In the genomic region with DNA sequence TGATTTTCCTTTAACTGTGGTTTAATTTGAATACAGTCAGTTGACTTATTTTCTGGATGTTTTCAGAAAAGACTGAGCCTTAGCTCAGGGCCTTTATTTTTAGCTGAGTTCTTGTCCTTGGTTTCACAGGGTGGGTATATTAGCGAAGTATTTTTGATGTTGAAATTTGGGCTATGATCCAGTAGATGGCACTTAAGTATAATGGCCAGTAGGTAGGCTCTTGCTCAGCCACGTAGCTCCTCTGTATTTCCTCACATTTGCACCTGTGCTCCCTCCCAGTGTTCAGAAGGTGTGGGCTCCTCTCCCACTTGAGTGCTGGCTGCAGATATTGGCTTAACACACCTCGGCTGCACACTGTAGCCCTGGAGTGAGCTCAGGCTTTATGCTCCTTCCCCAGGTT, we compare ENCODE assay signal across 18 cellular contexts.
DNase-seq lines count a peak whose midpoint lies in the region; TF ChIP-seq lines count a peak whose summit lies in the region.
"Had no signal": no experiment of that assay in that cellular context is flagged by ENCODE, and none has a peak within 500 bp of the region (broad histone marks: within the 10 kb centered on the region; RNA-seq: fewer than 3 reads in every experiment).

No MANE protein-coding gene starts in this region.

- peak; percentile 17 for TF ChIP-seq CTCF in epithelial cell of proximal tubule (conservative IDR thresholded peaks at IDR 0.05; ENCODE audit: low read depth, low read length)

- TF ChIP-seq EP300 in Ishikawa (IDR thresholded peaks at IDR 0.05; ENCODE audit: borderline replicate concordance) = no peak

- DNase-seq in NCI-H748 (lab: John Stamatoyannopoulos, UW; ENCODE audit: unreplicated experiment) = peak; percentile 4
- DNase-seq in NCI-H748 treated with DMSO at 0.1 percent for 48 hours (lab: John Stamatoyannopoulos, UW) = no peak
- peak; percentile 2 for DNase-seq in RPMI8226
- DNase-seq in epithelial cell of proximal tubule (ENCODE audit: low read depth) = no peak
- DNase-seq in HT-29 (ENCODE audit: low spot score) = no peak
- no peak for DNase-seq in stimulated activated CD4-positive, alpha-beta T cell treated with anti-CD3 and anti-CD28 coated beads, Interleukin-4, amount 100 ng/mL, for 1 hour
- no peak for DNase-seq in NCI-H2171 (lab: John Stamatoyannopoulos, UW)
- DNase-seq: 8988T; C1 segment of cervical spinal cord; CD8-positive, alpha-beta T cell; DMS153; H7; NCI-H1092; NCI-H1436; NCI-H187 treated with DMSO at 0.1 percent for 48 hours; NCI-H345; SIG-M5 had no signal

- no peak overlapping the region for H3K4me3 ChIP-seq in epithelial cell of proximal tubule (ENCODE audit: low read depth, low read length)

- TF ChIP-seq RAD21 in Ishikawa (IDR thresholded peaks at IDR 0.05; ENCODE audit: low read depth) = peak; percentile 24

TF ChIP-seq in Ishikawa, 13 proteins besides CTCF, POLR2A, EP300 and RAD21:
- no peak for TF ChIP-seq FOXM1 (IDR thresholded peaks at IDR 0.05; ENCODE audit: borderline replicate concordance, low read depth)
- TF ChIP-seq EGR1 (IDR thresholded peaks at IDR 0.05) = no peak
- TF ChIP-seq ZBTB7A (IDR thresholded peaks at IDR 0.05; ENCODE audit: low read depth) = no peak
- TF ChIP-seq, protein P1, sequence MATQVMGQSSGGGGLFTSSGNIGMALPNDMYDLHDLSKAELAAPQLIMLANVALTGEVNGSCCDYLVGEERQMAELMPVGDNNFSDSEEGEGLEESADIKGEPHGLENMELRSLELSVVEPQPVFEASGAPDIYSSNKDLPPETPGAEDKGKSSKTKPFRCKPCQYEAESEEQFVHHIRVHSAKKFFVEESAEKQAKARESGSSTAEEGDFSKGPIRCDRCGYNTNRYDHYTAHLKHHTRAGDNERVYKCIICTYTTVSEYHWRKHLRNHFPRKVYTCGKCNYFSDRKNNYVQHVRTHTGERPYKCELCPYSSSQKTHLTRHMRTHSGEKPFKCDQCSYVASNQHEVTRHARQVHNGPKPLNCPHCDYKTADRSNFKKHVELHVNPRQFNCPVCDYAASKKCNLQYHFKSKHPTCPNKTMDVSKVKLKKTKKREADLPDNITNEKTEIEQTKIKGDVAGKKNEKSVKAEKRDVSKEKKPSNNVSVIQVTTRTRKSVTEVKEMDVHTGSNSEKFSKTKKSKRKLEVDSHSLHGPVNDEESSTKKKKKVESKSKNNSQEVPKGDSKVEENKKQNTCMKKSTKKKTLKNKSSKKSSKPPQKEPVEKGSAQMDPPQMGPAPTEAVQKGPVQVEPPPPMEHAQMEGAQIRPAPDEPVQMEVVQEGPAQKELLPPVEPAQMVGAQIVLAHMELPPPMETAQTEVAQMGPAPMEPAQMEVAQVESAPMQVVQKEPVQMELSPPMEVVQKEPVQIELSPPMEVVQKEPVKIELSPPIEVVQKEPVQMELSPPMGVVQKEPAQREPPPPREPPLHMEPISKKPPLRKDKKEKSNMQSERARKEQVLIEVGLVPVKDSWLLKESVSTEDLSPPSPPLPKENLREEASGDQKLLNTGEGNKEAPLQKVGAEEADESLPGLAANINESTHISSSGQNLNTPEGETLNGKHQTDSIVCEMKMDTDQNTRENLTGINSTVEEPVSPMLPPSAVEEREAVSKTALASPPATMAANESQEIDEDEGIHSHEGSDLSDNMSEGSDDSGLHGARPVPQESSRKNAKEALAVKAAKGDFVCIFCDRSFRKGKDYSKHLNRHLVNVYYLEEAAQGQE (IDR thresholded peaks at IDR 0.05; ENCODE audit: low read depth) = no peak
- TF ChIP-seq TAF1 (IDR thresholded peaks at IDR 0.05; ENCODE audit: low read depth) = no peak
- no peak for TF ChIP-seq TEAD4 (IDR thresholded peaks at IDR 0.05)
- no peak for TF ChIP-seq MAX (IDR thresholded peaks at IDR 0.05)
- TF ChIP-seq TCF12 (IDR thresholded peaks at IDR 0.05; ENCODE audit: low read depth) = no peak
- no peak for TF ChIP-seq CREB1 (IDR thresholded peaks at IDR 0.05; ENCODE audit: low read depth)
- no peak for TF ChIP-seq YY1 (IDR thresholded peaks at IDR 0.05; ENCODE audit: low read depth)
- TF ChIP-seq, protein P2, sequence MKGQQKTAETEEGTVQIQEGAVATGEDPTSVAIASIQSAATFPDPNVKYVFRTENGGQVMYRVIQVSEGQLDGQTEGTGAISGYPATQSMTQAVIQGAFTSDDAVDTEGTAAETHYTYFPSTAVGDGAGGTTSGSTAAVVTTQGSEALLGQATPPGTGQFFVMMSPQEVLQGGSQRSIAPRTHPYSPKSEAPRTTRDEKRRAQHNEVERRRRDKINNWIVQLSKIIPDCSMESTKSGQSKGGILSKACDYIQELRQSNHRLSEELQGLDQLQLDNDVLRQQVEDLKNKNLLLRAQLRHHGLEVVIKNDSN (IDR thresholded peaks at IDR 0.05) = no peak
- TF ChIP-seq CEBPB (IDR thresholded peaks at IDR 0.05) = no peak
- no peak for TF ChIP-seq NFIC (IDR thresholded peaks at IDR 0.05)

Comparison
In these comparisons a context has a peak if more than half of its experiments do, and no peak if none do; other contexts are left out.
1. DNase-seq: peak in NCI-H748 (single experiment) and RPMI8226 (single experiment); none in NCI-H748 treated with DMSO at 0.1 percent for 48 hours (single experiment), epithelial cell of proximal tubule (single experiment), HT-29 (single experiment), stimulated activated CD4-positive, alpha-beta T cell treated with anti-CD3 and anti-CD28 coated beads, Interleukin-4, amount 100 ng/mL, for 1 hour (single experiment) and NCI-H2171 (single experiment).